8 cellular contexts compared by ENCODE assay signal in the genomic region with DNA sequence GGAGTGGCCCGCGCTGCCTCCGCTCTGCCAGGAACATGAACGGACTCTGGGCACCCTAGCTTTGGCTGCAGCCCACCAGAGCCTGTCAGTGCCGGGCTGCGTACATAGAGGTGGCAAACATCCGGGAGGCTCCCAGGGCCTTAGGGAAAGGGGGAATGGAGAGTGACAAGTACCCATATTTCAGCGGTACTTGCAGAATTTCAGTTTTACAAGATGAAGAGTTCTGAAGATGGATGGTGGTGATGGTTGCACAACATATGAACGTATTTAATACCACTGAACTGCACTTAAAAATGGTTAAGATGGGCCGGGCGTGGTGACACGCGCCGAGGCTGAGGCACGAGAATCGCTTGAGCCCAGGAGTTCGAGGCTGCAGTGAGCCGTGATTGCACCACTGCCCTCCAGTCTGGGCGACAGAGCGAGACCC. TPM values are rescaled to one million over a fixed set of nuclear protein-coding genes. Genes with fewer than 3 reads are reported as not detected.
DNase-seq lines count a peak whose midpoint lies in the region; ATAC-seq and TF ChIP-seq lines count a peak whose summit lies in the region.

No MANE protein-coding gene starts in this region.

- H3K79me2 ChIP-seq in OCI-LY7 (ENCODE audit: insufficient read depth, low read depth, low read length), result peaks cover 53% of the 10 kb centered on the region

- H3K4me1 Mint-ChIP-seq in Calu3 (ENCODE audit: low read depth, unreplicated experiment), result peaks cover 26% of the 10 kb centered on the region
- H3K4me1 Mint-ChIP-seq in osteocyte (ENCODE audit: unreplicated experiment), result peaks cover 48% of the 10 kb centered on the region

- no TSS peak for BruUV-seq in Calu3 (replicated peaks; lab: Mats Ljungman, UMichigan)
- BruUV-seq in OCI-LY7 (replicated peaks; lab: Mats Ljungman, UMichigan), result no TSS peak

- H3K4me3 ChIP-seq in OCI-LY7 (ENCODE audit: low read depth, low read length, poor library complexity, severe bottlenecking), result peak overlapping the region; percentile 84

- H3K4me1 ChIP-seq in OCI-LY7 (ENCODE audit: insufficient read depth, low read length, poor library complexity, severe bottlenecking), result peaks cover 53% of the 10 kb centered on the region

- peaks cover 37% of the 10 kb centered on the region for H4K20me1 ChIP-seq in OCI-LY7 (ENCODE audit: insufficient read depth, low read length)

- H2AFZ ChIP-seq in OCI-LY7 (ENCODE audit: low read length), result no peak overlapping the region

- peak overlapping the region; percentile 88 for H3K27ac ChIP-seq in OCI-LY7 (ENCODE audit: low read depth, low read length, poor library complexity, severe bottlenecking)

- CTCF ChIA-PET in Calu3 (lab: Charles Lee) (interaction anchor here (0.6 to 2.6 kb wide), 4 partner anchors 11 to 50 kb away, joined by 3 to 12 read pairs (median 4); a partner anchor contains a TSS), OCI-LY7 (lab: Charles Lee; ENCODE audit: unreplicated experiment) (interaction anchor here (2.8 kb wide), 1 partner anchor 21 kb away, joined by 8 read pairs; a partner anchor contains a TSS)

- peaks cover 4% of the 10 kb centered on the region for H3K9me3 Mint-ChIP-seq in Calu3 (ENCODE audit: low read depth, unreplicated experiment)
- H3K9me3 Mint-ChIP-seq in osteocyte (ENCODE audit: unreplicated experiment), result no peaks in the 10 kb centered on the region

- POLR2A ChIA-PET in OCI-LY7 (lab: Charles Lee), result interaction anchor here (0.7 to 7.1 kb wide), 13 partner anchors 8 to 966 kb away, joined by 3 to 118 read pairs (median 6); a partner anchor contains a TSS

- ATAC-seq in HG03097 (IDR thresholded peaks at IDR 0.05; ENCODE audit: low FRiP score, unreplicated experiment) (no peak), HG03045 (IDR thresholded peaks at IDR 0.05; ENCODE audit: unreplicated experiment) (no peak)

- H3K36me3 Mint-ChIP-seq in Calu3 (ENCODE audit: insufficient read depth, unreplicated experiment), result peaks cover 54% of the 10 kb centered on the region
- H3K36me3 Mint-ChIP-seq in osteocyte (ENCODE audit: unreplicated experiment), result peaks cover 9% of the 10 kb centered on the region

- TF ChIP-seq CTCF in Calu3 (IDR thresholded peaks at IDR 0.05; ENCODE audit: unreplicated experiment), result no peak
- no peak; the same call in 1 of the 2 replicates for TF ChIP-seq CTCF in OCI-LY7 (conservative IDR thresholded peaks at IDR 0.05; ENCODE audit: low read length)
- no peak for TF ChIP-seq CTCF in osteocyte (IDR thresholded peaks at IDR 0.05)

- peaks cover 50% of the 10 kb centered on the region for H3K36me3 ChIP-seq in OCI-LY7 (ENCODE audit: insufficient read depth, low read length)

- peak overlapping the region; percentile 81 for H3K4me2 ChIP-seq in OCI-LY7 (ENCODE audit: low read length)

- H3K27ac Mint-ChIP-seq in Calu3 (ENCODE audit: unreplicated experiment), result peak overlapping the region; percentile 98
- H3K27ac Mint-ChIP-seq in osteocyte (ENCODE audit: unreplicated experiment), result peak overlapping the region; percentile 100

- H3K9me3 ChIP-seq in OCI-LY7 (ENCODE audit: low read length), result no peaks in the 10 kb centered on the region

- H3K4me3 Mint-ChIP-seq in Calu3 (ENCODE audit: low read depth, unreplicated experiment), result peak overlapping the region; percentile 95
- H3K4me3 Mint-ChIP-seq in osteocyte (ENCODE audit: unreplicated experiment), result peak overlapping the region; percentile 98

- intact Hi-C loops in Calu3 (cut with micrococcal nuclease; ENCODE audit: unreplicated experiment) (no loop called here), OCI-LY7 (cut with micrococcal nuclease; ENCODE audit: unreplicated experiment) (loop anchor here (1.0 kb wide), 2 partner anchors 21 to 52 kb away; a partner anchor contains a TSS)

- H3K27me3 Mint-ChIP-seq in Calu3 (ENCODE audit: unreplicated experiment), result no peaks in the 10 kb centered on the region
- no peaks in the 10 kb centered on the region for H3K27me3 Mint-ChIP-seq in osteocyte (ENCODE audit: unreplicated experiment)

- no peaks in the 10 kb centered on the region for H3K9me2 ChIP-seq in OCI-LY7 (ENCODE audit: insufficient read depth, low read length)

- no peak for DNase-seq in Calu3
- DNase-seq in OCI-LY7 (ENCODE audit: low spot score), result no peak
- peak; percentile 78 for DNase-seq in epidermal melanocyte (ENCODE audit: insufficient read length, low spot score)
- DNase-seq in osteocyte (ENCODE audit: extremely low spot score, unreplicated experiment), result no peak
- no peak for DNase-seq in GDM1 (lab: John Stamatoyannopoulos, UW)
- DNase-seq in NCI-H146 treated with DMSO at 0.1 percent for 48 hours (lab: John Stamatoyannopoulos, UW; ENCODE audit: unreplicated experiment), result no peak

RNA-seq across cellular contexts. Expression of a gene that starts 0.9 kb away (rescaled TPM):
- total RNA-seq in Calu3 (2022), result 177 and 205 TPM in 2 replicates
- 220 and 250 TPM in 2 replicates for total RNA-seq in OCI-LY7 (2014; rRNA removed; shearing (Covaris generic))
- total RNA-seq in OCI-LY7 (2022), result 365 and 375 TPM in 2 replicates
- total RNA-seq in osteocyte, result 223 and 242 TPM in 2 replicates

RNA-seq across cellular contexts. Expression of a gene that starts 20.6 kb away (rescaled TPM):
- 116 and 119 TPM in 2 replicates for total RNA-seq in Calu3 (2022)
- 79.1 and 110 TPM in 2 replicates for total RNA-seq in OCI-LY7 (2014; rRNA removed; shearing (Covaris generic))
- total RNA-seq in OCI-LY7 (2022), result 144 and 149 TPM in 2 replicates
- 96.1 and 96.3 TPM in 2 replicates for total RNA-seq in osteocyte

RNA-seq across cellular contexts. Expression of a gene that starts 51.6 kb away (rescaled TPM):
- 45.8 and 54.9 TPM in 2 replicates for total RNA-seq in Calu3 (2022)
- total RNA-seq in OCI-LY7 (2014; rRNA removed; shearing (Covaris generic)), result 33.6 and 45.8 TPM in 2 replicates
- total RNA-seq in OCI-LY7 (2022), result 48.3 and 53.3 TPM in 2 replicates
- 22.4 and 23.1 TPM in 2 replicates for total RNA-seq in osteocyte
